ENCODE assay signal across 29 cellular contexts in genomic region chr3:11853450-11853849, GRCh38.
"Had no signal": no experiment of that assay in that cellular context is flagged by ENCODE, and none has a peak within 500 bp of the region (broad histone marks: within the 10 kb centered on the region; RNA-seq: fewer than 3 reads in every experiment).

No MANE protein-coding gene starts in this region.

- H3K36me3 ChIP-seq: ovary, right lobe of liver, sigmoid colon, suprapubic skin, tibial artery, transverse colon, upper lobe of right lung, uterus had no signal

- H3K27ac ChIP-seq: ovary, parathyroid adenoma, psoas muscle, right lobe of liver, sigmoid colon, suprapubic skin, testis, tibial artery, transverse colon, upper lobe of right lung, uterus had no signal

- H2AFZ ChIP-seq: parathyroid adenoma had no signal

- H3K27me3 ChIP-seq: ovary, right lobe of liver, sigmoid colon, suprapubic skin, testis, upper lobe of right lung, uterus had no signal

- H3K9me3 ChIP-seq: ovary, psoas muscle, right lobe of liver, sigmoid colon, suprapubic skin, testis, tibial artery, transverse colon, upper lobe of right lung, uterus had no signal

- H3K4me3 Mint-ChIP-seq: naive thymus-derived CD8-positive, alpha-beta T cell; natural killer cell treated with Interleukin-12 subunit alpha and Interleukin-12 subunit beta and Interleukin-15 and Interleukin-18, amount 100 ng/mL, for 72 hours; nephron progenitor cell; neural crest cell; stimulated activated memory B cell treated with anti-CD40 and anti-IgM and Interleukin-4, amounts not matched to agents 10 μg/mL and 1 μg/mL and 100 μg/mL, for 72 hours; stimulated activated naive CD8-positive, alpha-beta T cell treated with anti-CD3 and anti-CD28 coated beads, Interleukin-15, amount 100 ng/mL, for 72 hours; type B pancreatic cell had no signal

- H3K9ac ChIP-seq: parathyroid adenoma had no signal

- H3K27ac Mint-ChIP-seq: naive thymus-derived CD8-positive, alpha-beta T cell; natural killer cell treated with Interleukin-12 subunit alpha and Interleukin-12 subunit beta and Interleukin-15 and Interleukin-18, amount 100 ng/mL, for 72 hours; nephron progenitor cell; stimulated activated memory B cell treated with anti-CD40 and anti-IgM and Interleukin-4, amounts not matched to agents 10 μg/mL and 1 μg/mL and 100 μg/mL, for 72 hours; stimulated activated naive CD8-positive, alpha-beta T cell treated with anti-CD3 and anti-CD28 coated beads, Interleukin-15, amount 100 ng/mL, for 72 hours; type B pancreatic cell had no signal

- H3K36me3 Mint-ChIP-seq: naive B cell; natural killer cell treated with Interleukin-12 subunit alpha and Interleukin-12 subunit beta and Interleukin-15 and Interleukin-18, amount 100 ng/mL, for 72 hours; stimulated activated memory B cell treated with anti-CD40 and anti-IgM and Interleukin-4, amounts not matched to agents 10 μg/mL and 1 μg/mL and 100 μg/mL, for 72 hours; type B pancreatic cell had no signal

- H3K79me2 ChIP-seq: parathyroid adenoma had no signal

- DNase-seq: naive B cell; naive thymus-derived CD8-positive, alpha-beta T cell; nephron progenitor cell; occipital lobe; ovary; psoas muscle; right cardiac atrium; right lobe of liver; sigmoid colon; small intestine; stimulated activated CD4-positive, alpha-beta T cell treated with anti-CD3 and anti-CD28 coated beads, Interleukin-1b, Interleukin-23, amount 100 ng/mL, for 48 hours; stimulated activated CD4-positive, alpha-beta T cell treated with anti-CD3 and anti-CD28 coated beads, Interleukin-4, amount 100 ng/mL, for 1 hour; stimulated activated CD4-positive, alpha-beta T cell treated with anti-CD3 and anti-CD28 coated beads, Interleukin-4, amount 100 ng/mL, for 4 hours; stimulated activated CD8-positive, alpha-beta memory T cell treated with anti-CD3 and anti-CD28 coated beads, Interleukin-4, amount 100 ng/mL, for 48 hours; stimulated activated naive CD4-positive, alpha-beta T cell; stimulated activated naive CD8-positive, alpha-beta T cell treated with anti-CD3 and anti-CD28 coated beads, Interleukin-15, amount 100 ng/mL, for 72 hours; stimulated activated naive CD8-positive, alpha-beta T cell treated with anti-CD3 and anti-CD28 coated beads, Interleukin-15, Interleukin-2, amounts not matched to agents 100 U/mL and 50 U/mL, for 24 hours; substantia nigra; testis; tibial artery; transverse colon; upper lobe of right lung; uterus had no signal

- H3K4me1 Mint-ChIP-seq: stimulated activated memory B cell treated with anti-CD40 and anti-IgM and Interleukin-4, amounts not matched to agents 10 μg/mL and 1 μg/mL and 100 μg/mL, for 72 hours; stimulated activated naive CD8-positive, alpha-beta T cell treated with anti-CD3 and anti-CD28 coated beads, Interleukin-15, amount 100 ng/mL, for 72 hours had no signal

- H3K4me1 ChIP-seq: psoas muscle, right lobe of liver, sigmoid colon, suprapubic skin, testis, tibial artery, transverse colon, upper lobe of right lung, uterus had no signal

- H3K27me3 Mint-ChIP-seq: stimulated activated memory B cell treated with anti-CD40 and anti-IgM and Interleukin-4, amounts not matched to agents 10 μg/mL and 1 μg/mL and 100 μg/mL, for 72 hours had no signal

- H3K9me3 Mint-ChIP-seq: natural killer cell treated with Interleukin-12 subunit alpha and Interleukin-12 subunit beta and Interleukin-15 and Interleukin-18, amount 100 ng/mL, for 72 hours; neural crest cell; stimulated activated memory B cell treated with anti-CD40 and anti-IgM and Interleukin-4, amounts not matched to agents 10 μg/mL and 1 μg/mL and 100 μg/mL, for 72 hours; stimulated activated naive CD8-positive, alpha-beta T cell treated with anti-CD3 and anti-CD28 coated beads, Interleukin-15, amount 100 ng/mL, for 72 hours; type B pancreatic cell had no signal

- H3K4me3 ChIP-seq: ovary, psoas muscle, right lobe of liver, sigmoid colon, suprapubic skin, testis, tibial artery, transverse colon, upper lobe of right lung, uterus had no signal
